10 cellular contexts compared by ENCODE assay signal in the genomic region with DNA sequence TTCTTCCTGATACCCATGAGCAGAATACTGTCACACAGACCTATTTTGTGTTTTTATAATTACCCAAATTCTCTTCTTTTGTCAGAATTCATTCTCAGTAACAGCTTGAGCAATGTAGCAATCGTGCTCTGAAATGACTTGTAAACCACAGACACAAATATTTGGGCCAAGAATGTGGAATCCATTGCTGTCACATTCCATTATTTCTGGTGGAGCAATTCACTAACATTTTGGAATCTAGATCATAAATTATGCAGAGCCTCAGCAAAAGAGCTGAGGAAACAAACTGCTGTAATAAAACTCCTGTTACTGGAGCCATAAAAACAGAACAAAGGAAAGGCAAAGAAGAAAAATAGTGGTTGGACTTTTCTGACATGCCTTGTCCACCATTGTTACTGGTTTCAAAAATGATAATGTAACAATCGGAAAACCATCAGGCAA.
DNase-seq lines count a peak whose midpoint lies in the region; ATAC-seq and TF ChIP-seq lines count a peak whose summit lies in the region.
"Had no signal": no experiment of that assay in that cellular context is flagged by ENCODE, and none has a peak within 500 bp of the region (broad histone marks: within the 10 kb centered on the region; RNA-seq: fewer than 3 reads in every experiment).

No MANE protein-coding gene starts in this region.

- H2AK5ac ChIP-seq in trophoblast cell (ENCODE audit: low read length): no peak overlapping the region

- no peaks in the 10 kb centered on the region for H3K27me3 ChIP-seq in trophoblast cell (ENCODE audit: insufficient read depth, low read length)
- no peaks in the 10 kb centered on the region for H3K27me3 ChIP-seq in CD4-positive, alpha-beta memory T cell (ENCODE audit: insufficient read depth, low read length)
- H3K27me3 ChIP-seq: upper lobe of left lung had no signal

- H4K91ac ChIP-seq in trophoblast cell (ENCODE audit: low read depth, low read length): no peak overlapping the region

- no peak overlapping the region for H4K12ac ChIP-seq in trophoblast cell (ENCODE audit: low read depth, low read length)

- no peak overlapping the region for H3K4me2 ChIP-seq in trophoblast cell (ENCODE audit: low read length)

- H3K79me2 ChIP-seq in trophoblast cell (ENCODE audit: control insufficient read depth, insufficient read depth, low read length, poor library complexity): no peaks in the 10 kb centered on the region

- H4K8ac ChIP-seq in trophoblast cell (ENCODE audit: low read depth, low read length): no peak overlapping the region

- DNase-seq in EH (ENCODE audit: low read depth) (peak; percentile 97), fibroblast of mammary gland (ENCODE audit: low read depth) (peak; percentile 92), trophoblast cell (peak; percentile 48 to 83), medulla oblongata (ENCODE audit: extremely low spot score) (no peak), GM19240 (ENCODE audit: insufficient read length, low spot score) (no peak)
- no peak for DNase-seq in CD4-positive, alpha-beta memory T cell
- DNase-seq: upper lobe of left lung had no signal

- H2BK5ac ChIP-seq in trophoblast cell (ENCODE audit: low read depth, low read length, poor library complexity): no peak overlapping the region

- no peaks in the 10 kb centered on the region for H3K4me1 Mint-ChIP-seq in CD4-positive, alpha-beta memory T cell
- H3K4me1 Mint-ChIP-seq: activated naive CD4-positive, alpha-beta T cell treated with anti-CD3 and anti-CD28 coated beads, Interleukin-2, amount 50 U/mL, for 24 hours had no signal

- no peak overlapping the region for H3K27ac Mint-ChIP-seq in CD4-positive, alpha-beta memory T cell
- H3K27ac Mint-ChIP-seq: activated naive CD4-positive, alpha-beta T cell treated with anti-CD3 and anti-CD28 coated beads, Interleukin-2, amount 50 U/mL, for 24 hours had no signal

- H3K9me3 ChIP-seq in trophoblast cell (ENCODE audit: insufficient read depth, low read depth, low read length): no peaks in the 10 kb centered on the region
- H3K9me3 ChIP-seq in CD4-positive, alpha-beta memory T cell (ENCODE audit: control insufficient read depth in 1 of 2, low read length in 2 of 2): no peaks in the 10 kb centered on the region

- H3K4me1 ChIP-seq in trophoblast cell (ENCODE audit: control insufficient read depth in 1 of 2, insufficient read depth in 2 of 2, low read length in 2 of 2): peaks cover 0 to 9% of the 10 kb centered on the region in 2 experiments
- H3K4me1 ChIP-seq in CD4-positive, alpha-beta memory T cell (ENCODE audit: insufficient read depth, low read length): no peaks in the 10 kb centered on the region

- POLR2A ChIA-PET in CD4-positive, alpha-beta memory T cell (lab: Charles Lee; ENCODE audit: partially characterized antibody): no interaction called here

- no peak for TF ChIP-seq CTCF in fibroblast of mammary gland (conservative IDR thresholded peaks at IDR 0.05; ENCODE audit: control insufficient read depth, insufficient read depth, low read depth, low read length)

- no peak overlapping the region for H2BK12ac ChIP-seq in trophoblast cell (ENCODE audit: low read length)

- H3K4me3 Mint-ChIP-seq in CD4-positive, alpha-beta memory T cell: no peak overlapping the region
- H3K4me3 Mint-ChIP-seq: activated naive CD4-positive, alpha-beta T cell treated with anti-CD3 and anti-CD28 coated beads, Interleukin-2, amount 50 U/mL, for 24 hours had no signal

- peak; percentile 70 for ATAC-seq in SK-N-SH treated with all-trans-retinoic acid at 6 μM for 48 hours
- ATAC-seq in HG03280 (IDR thresholded peaks at IDR 0.05; ENCODE audit: unreplicated experiment): no peak

- no peaks in the 10 kb centered on the region for H3K36me3 Mint-ChIP-seq in CD4-positive, alpha-beta memory T cell
- H3K36me3 Mint-ChIP-seq: activated naive CD4-positive, alpha-beta T cell treated with anti-CD3 and anti-CD28 coated beads, Interleukin-2, amount 50 U/mL, for 24 hours had no signal

- no peaks in the 10 kb centered on the region for H3K79me1 ChIP-seq in trophoblast cell (ENCODE audit: low read length)

- H3K4me3 ChIP-seq in fibroblast of mammary gland (ENCODE audit: control insufficient read depth, low read depth, low read length): peak overlapping the region; percentile 13
- H3K4me3 ChIP-seq in trophoblast cell (ENCODE audit: low read depth, low read length): no peak overlapping the region
- no peak overlapping the region for H3K4me3 ChIP-seq in CD4-positive, alpha-beta memory T cell (ENCODE audit: low read length in 2 of 2)
- H3K4me3 ChIP-seq: upper lobe of left lung had no signal

- no peak overlapping the region for H3K23ac ChIP-seq in trophoblast cell (ENCODE audit: low read length)

- no peak overlapping the region for H3K14ac ChIP-seq in trophoblast cell (ENCODE audit: low read length)

- no peak overlapping the region for H2AFZ ChIP-seq in trophoblast cell (ENCODE audit: insufficient read depth, low read length, poor library complexity)

- no peaks in the 10 kb centered on the region for H3K9me3 Mint-ChIP-seq in CD4-positive, alpha-beta memory T cell
- H3K9me3 Mint-ChIP-seq: activated naive CD4-positive, alpha-beta T cell treated with anti-CD3 and anti-CD28 coated beads, Interleukin-2, amount 50 U/mL, for 24 hours had no signal

- H3K4ac ChIP-seq in trophoblast cell (ENCODE audit: low read depth, low read length): no peak overlapping the region

- no peak overlapping the region for H2BK120ac ChIP-seq in trophoblast cell (ENCODE audit: insufficient read depth, low read length, poor library complexity)

- H3K36me3 ChIP-seq in trophoblast cell (ENCODE audit: control insufficient read depth in 1 of 2, insufficient read depth in 2 of 2, low read length in 2 of 2): no peaks in the 10 kb centered on the region
- H3K36me3 ChIP-seq in CD4-positive, alpha-beta memory T cell (ENCODE audit: insufficient read depth, low read length): no peaks in the 10 kb centered on the region
- H3K36me3 ChIP-seq: upper lobe of left lung had no signal

- H3K27me3 Mint-ChIP-seq in CD4-positive, alpha-beta memory T cell: peaks cover 2 to 4% of the 10 kb centered on the region in 2 donors
- H3K27me3 Mint-ChIP-seq: activated naive CD4-positive, alpha-beta T cell treated with anti-CD3 and anti-CD28 coated beads, Interleukin-2, amount 50 U/mL, for 24 hours had no signal

- WGBS in trophoblast cell (ENCODE audit: extremely low coverage, insufficient coverage, insufficient read length): no CpG with 5 or more reads among the region's 2 CpGs

- CTCF ChIA-PET in CD4-positive, alpha-beta memory T cell (lab: Charles Lee; ENCODE audit: partially characterized antibody): no interaction called here

- intact Hi-C loops in CD4-positive, alpha-beta memory T cell (cut with micrococcal nuclease): no loop called here

- H3K27ac ChIP-seq in trophoblast cell (ENCODE audit: low read depth, low read length): no peak overlapping the region
- H3K27ac ChIP-seq in CD4-positive, alpha-beta memory T cell (ENCODE audit: low read depth, low read length): no peak overlapping the region
- H3K27ac ChIP-seq: upper lobe of left lung had no signal

- H3K18ac ChIP-seq in trophoblast cell (ENCODE audit: low read length): no peak overlapping the region

- no peak overlapping the region for H3K9ac ChIP-seq in trophoblast cell (ENCODE audit: low read length)

TF ChIP-seq in SK-N-SH treated with all-trans-retinoic acid at 6 μM for 48 hours, 23 proteins besides CTCF, POLR2A, EP300 and RAD21 (continues in another document):
- no peak for TF ChIP-seq PPARA (CRISPR knock-in tag; IDR thresholded peaks at IDR 0.05; ENCODE audit: borderline replicate concordance)
- TF ChIP-seq SNAI2 (CRISPR knock-in tag; IDR thresholded peaks at IDR 0.05): no peak
- no peak for TF ChIP-seq CSRNP3 (CRISPR knock-in tag; IDR thresholded peaks at IDR 0.05)
- TF ChIP-seq CREB5 (CRISPR knock-in tag; IDR thresholded peaks at IDR 0.05; ENCODE audit: low read depth): 0 out of 2 replicates have a peak, but pooled peaks have one; percentile 21
- no peak for TF ChIP-seq CSDC2 (CRISPR knock-in tag; IDR thresholded peaks at IDR 0.05)
- no peak for TF ChIP-seq ESRRG (CRISPR knock-in tag; IDR thresholded peaks at IDR 0.05)
- no peak for TF ChIP-seq TCF4 (CRISPR knock-in tag; IDR thresholded peaks at IDR 0.05; ENCODE audit: borderline replicate concordance)
- TF ChIP-seq TOX (CRISPR knock-in tag; IDR thresholded peaks at IDR 0.05; ENCODE audit: borderline replicate concordance): peak; percentile 57; the same call in 1 of the 2 replicates

Comparison
In these comparisons a context has a peak if more than half of its experiments do, and no peak if none do; other contexts are left out.
1. DNase-seq: peak in EH (single experiment), fibroblast of mammary gland (single experiment) and trophoblast cell (2 of 2); none in medulla oblongata (single experiment), GM19240 (single experiment) and CD4-positive, alpha-beta memory T cell (0 of 5).